24 cellular contexts compared by ENCODE assay signal in genomic region chr11:45768486-45768885, GRCh38.
"Had no signal": no experiment of that assay in that cellular context is flagged by ENCODE, and none has a peak within 500 bp of the region (broad histone marks: within the 10 kb centered on the region; RNA-seq: fewer than 3 reads in every experiment).

No MANE protein-coding gene starts in this region.

- ATAC-seq: effector memory CD8-positive, alpha-beta T cell; esophagus mucosa; gastroesophageal sphincter; heart left ventricle; left colon; left lung; left ventricle myocardium superior; lower lobe of right lung; naive thymus-derived CD4-positive, alpha-beta T cell had no signal

- DNase-seq: dermis blood vessel endothelial cell; dorsolateral prefrontal cortex; effector CD8-positive, alpha-beta T cell; effector memory CD8-positive, alpha-beta T cell; endodermal cell; erythroblast; esophagus squamous epithelium; foreskin fibroblast; foreskin melanocyte; heart left ventricle; hypothalamus; immature natural killer cell; islet precursor cell; kidney; kidney glomerular epithelial cell; left colon; left lung; left ventricle myocardium superior; lower lobe of right lung; mesenchymal stem cell; midbrain; naive thymus-derived CD4-positive, alpha-beta T cell had no signal
